ENCODE assay signal across 8 cellular contexts in genomic region chr19:55581145-55581827, GRCh38. TPM values are rescaled to one million over a fixed set of nuclear protein-coding genes. Genes with fewer than 3 reads are reported as not detected.
DNase-seq lines count a peak whose midpoint lies in the region; ATAC-seq and TF ChIP-seq lines count a peak whose summit lies in the region.

No MANE protein-coding gene starts in this region.

- intact Hi-C loops in activated CD4-positive, alpha-beta T cell treated with anti-CD3 and anti-CD28 coated beads, Interleukin-2, amount 10 ng/mL, durations not matched to agents 24 days and 14 days (cut with micrococcal nuclease), result loop anchor here (2.0 to 5.0 kb wide), 3 partner anchors 18 to 64 kb away; partner anchors contain the start of genes FIZ1 and ZNF784

- H3K9me2 ChIP-seq in hepatocyte (replicated peaks; ENCODE audit: insufficient read depth), result no peaks in the 10 kb centered on the region

- no peaks in the 10 kb centered on the region for H3K36me3 ChIP-seq in hepatocyte (replicated peaks; ENCODE audit: insufficient read depth, low read depth)

- H3K4me1 Mint-ChIP-seq in activated CD4-positive, alpha-beta T cell treated with anti-CD3 and anti-CD28 coated beads, Interleukin-2, amount 10 ng/mL, durations not matched to agents 24 days and 14 days, result peaks cover 20% of the 10 kb centered on the region

- peak overlapping the region; percentile 98 for H3K4me2 ChIP-seq in hepatocyte

- H3K4me1 ChIP-seq in hepatocyte (ENCODE audit: insufficient read depth), result peaks cover 7% of the 10 kb centered on the region

- peak overlapping the region; percentile 87 for H3K4me3 Mint-ChIP-seq in activated CD4-positive, alpha-beta T cell treated with anti-CD3 and anti-CD28 coated beads, Interleukin-2, amount 10 ng/mL, durations not matched to agents 24 days and 14 days

- H3K9me3 ChIP-seq in hepatocyte (ENCODE audit: low read depth), result no peaks in the 10 kb centered on the region

- no peak for TF ChIP-seq CTCF in hepatocyte (IDR thresholded peaks at IDR 0.05; ENCODE audit: poor library complexity)

- H2AFZ ChIP-seq in hepatocyte, result peak overlapping the region; percentile 75

- peak; percentile 78 for DNase-seq in activated CD4-positive, alpha-beta T cell treated with anti-CD3 and anti-CD28 coated beads, Interleukin-2, amount 10 ng/mL, durations not matched to agents 24 days and 14 days
- DNase-seq in activated CD4-positive, alpha-beta T cell treated with anti-CD3 and anti-CD28 coated beads, Interleukin-2, amount 50 U/mL, for 1 hour, result no peak
- peak; percentile 24 to 26 for DNase-seq in activated CD4-positive, alpha-beta T cell treated with anti-CD3 and anti-CD28 coated beads, Interleukin-2, amount 50 U/mL, for 48 hours
- DNase-seq in hepatocyte (ENCODE audit: low spot score) (peak; percentile 50), MV-4-11 (lab: John Stamatoyannopoulos, UW) (no peak), NCI-H1694 treated with DMSO at 0.1 percent for 48 hours (lab: John Stamatoyannopoulos, UW) (no peak)
- DNase-seq in stimulated activated CD8-positive, alpha-beta memory T cell treated with anti-CD3 and anti-CD28 coated beads, Interleukin-4, amount 100 ng/mL, for 48 hours, result peak; percentile 41

- peak overlapping the region; percentile 78 for H3K4me3 ChIP-seq in hepatocyte

- H3K27me3 ChIP-seq in hepatocyte, result no peaks in the 10 kb centered on the region

- H3K27ac ChIP-seq in hepatocyte, result peak overlapping the region; percentile 97

- no peaks in the 10 kb centered on the region for H4K20me1 ChIP-seq in hepatocyte (ENCODE audit: insufficient read depth, poor library complexity, severe bottlenecking)

- peaks cover 9% of the 10 kb centered on the region for H3K36me3 Mint-ChIP-seq in activated CD4-positive, alpha-beta T cell treated with anti-CD3 and anti-CD28 coated beads, Interleukin-2, amount 10 ng/mL, durations not matched to agents 24 days and 14 days (ENCODE audit: low read depth)

- 29% methylated on average over 12 of the region's 12 CpGs for WGBS in hepatocyte (ENCODE audit: low lambda C conversion rate, missing lambda C conversion rate)

- peaks cover 17% of the 10 kb centered on the region for H3K27me3 Mint-ChIP-seq in activated CD4-positive, alpha-beta T cell treated with anti-CD3 and anti-CD28 coated beads, Interleukin-2, amount 10 ng/mL, durations not matched to agents 24 days and 14 days

- peaks cover 23% of the 10 kb centered on the region for H3K79me2 ChIP-seq in hepatocyte

- peak overlapping the region; percentile 75 for H3K27ac Mint-ChIP-seq in activated CD4-positive, alpha-beta T cell treated with anti-CD3 and anti-CD28 coated beads, Interleukin-2, amount 10 ng/mL, durations not matched to agents 24 days and 14 days

- H3K9me3 Mint-ChIP-seq in activated CD4-positive, alpha-beta T cell treated with anti-CD3 and anti-CD28 coated beads, Interleukin-2, amount 10 ng/mL, durations not matched to agents 24 days and 14 days, result no peaks in the 10 kb centered on the region

- ATAC-seq in HG02973 (IDR thresholded peaks at IDR 0.05; ENCODE audit: unreplicated experiment), result no peak

RNA-seq across cellular contexts. Expression of gene ZNF579, which starts 0.6 kb away (rescaled TPM):
- 9.6 and 10.4 TPM in 2 replicates for total RNA-seq in activated CD4-positive, alpha-beta T cell treated with anti-CD3 and anti-CD28 coated beads, Interleukin-2, amount 10 ng/mL, durations not matched to agents 24 days and 14 days
- total RNA-seq in hepatocyte, result 4.1 and 5.1 TPM in 2 replicates
- 14.8 and 21.7 TPM in 2 replicates for polyA plus RNA-seq in hepatocyte

RNA-seq across cellular contexts. Expression of gene FIZ1, which starts 18.0 kb away (rescaled TPM):
- total RNA-seq in activated CD4-positive, alpha-beta T cell treated with anti-CD3 and anti-CD28 coated beads, Interleukin-2, amount 10 ng/mL, durations not matched to agents 24 days and 14 days, result 20.4 and 21.4 TPM in 2 replicates
- 3.8 and 5.6 TPM in 2 replicates for total RNA-seq in hepatocyte
- 14.0 and 16.4 TPM in 2 replicates for polyA plus RNA-seq in hepatocyte

RNA-seq across cellular contexts. Expression of gene ZNF524, which starts 18.8 kb away (rescaled TPM):
- 17.8 and 19.0 TPM in 2 replicates for total RNA-seq in activated CD4-positive, alpha-beta T cell treated with anti-CD3 and anti-CD28 coated beads, Interleukin-2, amount 10 ng/mL, durations not matched to agents 24 days and 14 days
- 8.4 and 12.4 TPM in 2 replicates for total RNA-seq in hepatocyte
- 18.5 and 19.5 TPM in 2 replicates for polyA plus RNA-seq in hepatocyte

RNA-seq across cellular contexts. Expression of gene ZNF865, which starts 24.2 kb away (rescaled TPM):
- total RNA-seq in activated CD4-positive, alpha-beta T cell treated with anti-CD3 and anti-CD28 coated beads, Interleukin-2, amount 10 ng/mL, durations not matched to agents 24 days and 14 days, result 12.2 and 12.5 TPM in 2 replicates
- total RNA-seq in hepatocyte, result 3.0 and 3.1 TPM in 2 replicates
- polyA plus RNA-seq in hepatocyte, result 1.7 and 2.2 TPM in 2 replicates

RNA-seq across cellular contexts. Expression of gene SBK3, which starts 35.9 kb away (rescaled TPM):
- total RNA-seq in activated CD4-positive, alpha-beta T cell treated with anti-CD3 and anti-CD28 coated beads, Interleukin-2, amount 10 ng/mL, durations not matched to agents 24 days and 14 days, result not detected in 2 replicates
- total RNA-seq in hepatocyte, result 0.57 TPM in 1 of 2 replicates, not detected in the other
- 0.92 TPM in 1 of 2 replicates, not detected in the other for polyA plus RNA-seq in hepatocyte

Comparison
In these comparisons a context has a peak if more than half of its experiments do, and no peak if none do; other contexts are left out.
1. DNase-seq: peak in activated CD4-positive, alpha-beta T cell treated with anti-CD3 and anti-CD28 coated beads, Interleukin-2, amount 10 ng/mL, durations not matched to agents 24 days and 14 days (single experiment), activated CD4-positive, alpha-beta T cell treated with anti-CD3 and anti-CD28 coated beads, Interleukin-2, amount 50 U/mL, for 48 hours (2 of 2), hepatocyte (single experiment) and stimulated activated CD8-positive, alpha-beta memory T cell treated with anti-CD3 and anti-CD28 coated beads, Interleukin-4, amount 100 ng/mL, for 48 hours (single experiment); none in activated CD4-positive, alpha-beta T cell treated with anti-CD3 and anti-CD28 coated beads, Interleukin-2, amount 50 U/mL, for 1 hour (single experiment), MV-4-11 (single experiment) and NCI-H1694 treated with DMSO at 0.1 percent for 48 hours (single experiment).